Comparison of ENCODE assay signal across 10 cellular contexts in the genomic region with DNA sequence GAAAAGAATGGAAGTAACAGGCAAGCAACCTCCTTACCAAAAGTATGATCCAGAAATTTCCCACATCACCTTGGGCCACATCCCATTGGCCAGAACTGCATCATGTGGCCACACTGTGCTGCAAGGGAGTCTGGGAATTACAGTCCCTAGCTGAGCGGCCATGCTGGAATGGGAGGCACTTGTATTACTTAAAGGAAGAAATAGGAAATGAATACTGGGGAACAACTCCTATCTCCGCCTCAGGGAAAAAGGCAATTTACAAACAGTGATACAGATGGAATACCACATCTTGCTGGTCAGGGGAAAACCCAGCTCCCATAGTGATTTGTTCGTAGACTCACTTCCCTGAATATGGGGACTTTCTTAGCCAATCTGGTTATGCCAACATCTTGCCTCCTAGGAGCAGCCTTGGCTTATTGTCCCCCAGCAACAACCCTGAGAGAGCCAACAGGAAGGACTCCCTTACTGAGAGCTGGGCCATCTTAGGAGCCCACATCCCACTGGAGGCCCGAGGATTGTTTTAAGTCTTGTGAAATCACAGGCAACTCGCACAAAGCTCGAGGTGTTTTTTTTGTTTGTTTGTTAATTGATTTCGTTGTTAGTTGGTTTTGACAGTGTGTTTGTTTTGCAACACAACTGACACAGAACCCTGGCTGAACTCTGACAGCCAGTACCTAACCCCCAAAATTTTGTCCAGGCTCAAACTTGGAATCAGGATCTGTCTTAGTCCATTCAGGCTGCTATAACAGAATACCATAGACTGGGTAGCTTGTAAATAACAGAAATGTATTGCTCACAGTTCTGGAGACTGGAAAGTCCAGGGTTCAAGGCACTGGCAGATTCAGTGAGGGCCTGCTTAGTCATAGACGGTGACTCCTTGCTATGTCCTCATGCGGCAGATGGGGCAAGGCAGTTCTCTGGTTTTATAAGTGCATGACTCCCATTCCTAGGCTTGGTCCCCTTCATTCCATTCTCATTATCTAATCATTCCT. TPM values are rescaled to one million over a fixed set of nuclear protein-coding genes. Genes with fewer than 3 reads are reported as not detected.
A peak's percentile ranks its signal among the peaks of the same experiment; 100 is the strongest.
DNase-seq lines count a peak whose midpoint lies in the region; ATAC-seq and TF ChIP-seq lines count a peak whose summit lies in the region.
"Had no signal": no experiment of that assay in that cellular context is flagged by ENCODE, and none has a peak within 500 bp of the region (broad histone marks: within the 10 kb centered on the region; RNA-seq: fewer than 3 reads in every experiment).

No MANE protein-coding gene starts in this region.

- no peak overlapping the region for H2BK120ac ChIP-seq in trophoblast cell (ENCODE audit: insufficient read depth, low read length, poor library complexity)

- H3K4me2 ChIP-seq in HCT116 (ENCODE audit: low read length) (peak overlapping the region; percentile 54), trophoblast cell (ENCODE audit: low read length) (no peak overlapping the region)

- no peaks in the 10 kb centered on the region for H3K36me3 ChIP-seq in HCT116 (ENCODE audit: control insufficient read depth in 1 of 2, insufficient read depth in 2 of 2, low read length in 2 of 2)
- no peaks in the 10 kb centered on the region for H3K36me3 ChIP-seq in trophoblast cell (ENCODE audit: control insufficient read depth in 1 of 2, insufficient read depth in 2 of 2, low read length in 2 of 2)

- no peaks in the 10 kb centered on the region for H4K20me1 ChIP-seq in HCT116 (ENCODE audit: insufficient read depth)

- no peak overlapping the region for H2AK5ac ChIP-seq in trophoblast cell (ENCODE audit: low read length)

- no peak overlapping the region for H3K23ac ChIP-seq in trophoblast cell (ENCODE audit: low read length)

- H4K8ac ChIP-seq in trophoblast cell (ENCODE audit: low read depth, low read length), result no peak overlapping the region

- H3K14ac ChIP-seq in trophoblast cell (ENCODE audit: low read length), result no peak overlapping the region

- H3K4me1 Mint-ChIP-seq in stimulated activated naive CD8-positive, alpha-beta T cell treated with anti-CD3 and anti-CD28 coated beads, Interleukin-15, amount 100 ng/mL, for 72 hours, result no peaks in the 10 kb centered on the region
- H3K4me1 Mint-ChIP-seq: natural killer cell had no signal

- H3K27me3 ChIP-seq in HCT116 (ENCODE audit: insufficient read depth, low read length), result no peaks in the 10 kb centered on the region
- H3K27me3 ChIP-seq in trophoblast cell (ENCODE audit: insufficient read depth, low read length), result no peaks in the 10 kb centered on the region

- peak; percentile 77 for ATAC-seq in HCT116
- no peak for ATAC-seq in stimulated activated naive CD8-positive, alpha-beta T cell treated with anti-CD3 and anti-CD28 coated beads, Interleukin-15, amount 100 ng/mL, for 72 hours
- ATAC-seq in activated naive CD4-positive, alpha-beta T cell treated with anti-CD3 and anti-CD28 coated beads, Interleukin-2, amount 50 U/mL, for 72 hours, result no peak
- ATAC-seq in omental fat pad (ENCODE audit: low FRiP score), result no peak

- H3K9me2 ChIP-seq in HCT116 (ENCODE audit: insufficient read depth), result no peaks in the 10 kb centered on the region

- no peak overlapping the region for H2BK12ac ChIP-seq in trophoblast cell (ENCODE audit: low read length)

- POLR2A ChIA-PET in HCT116 (lab: Charles Lee), result no interaction called here
- POLR2A ChIA-PET in RWPE1 (lab: Yijun Ruan, JAX; ENCODE audit: low non-redundant PET), result no interaction called here

- H3K4me3 ChIP-seq in HCT116 (replicated peaks in 1 of 2; ENCODE audit: low read depth in 1 of 2, low read length in 2 of 2) (peak overlapping the region in 1 of 2 experiments; percentile 11; a peak in 1 of 4 replicates), fibroblast of mammary gland (ENCODE audit: control insufficient read depth, low read depth, low read length) (no peak overlapping the region), trophoblast cell (ENCODE audit: low read depth, low read length) (no peak overlapping the region)

- no peaks in the 10 kb centered on the region for H3K36me3 Mint-ChIP-seq in activated naive CD4-positive, alpha-beta T cell treated with anti-CD3 and anti-CD28 coated beads, Interleukin-2, amount 50 U/mL, for 72 hours
- H3K36me3 Mint-ChIP-seq: natural killer cell had no signal

- no peak overlapping the region for H2BK5ac ChIP-seq in trophoblast cell (ENCODE audit: low read depth, low read length, poor library complexity)

- peak overlapping the region; percentile 28; the same call in 1 of the 2 replicates for H3K27ac ChIP-seq in HCT116 (ENCODE audit: low read depth, low read length)
- H3K27ac ChIP-seq in RWPE1, result peak overlapping the region; percentile 43; the same call in 1 of the 2 replicates
- no peak overlapping the region for H3K27ac ChIP-seq in trophoblast cell (ENCODE audit: low read depth, low read length)

- H4K91ac ChIP-seq in trophoblast cell (ENCODE audit: low read depth, low read length), result no peak overlapping the region

- H3K9ac ChIP-seq in HCT116 (ENCODE audit: low read length) (peak overlapping the region; percentile 21; the same call in 1 of the 2 replicates), trophoblast cell (ENCODE audit: low read length) (no peak overlapping the region)

- CTCF ChIA-PET in HCT116 (lab: Charles Lee), result no interaction called here
- CTCF ChIA-PET in RWPE1 (lab: Yijun Ruan, JAX), result no interaction called here

- no CpG with 5 or more reads among the region's 9 CpGs for WGBS in trophoblast cell (ENCODE audit: extremely low coverage, insufficient coverage, insufficient read length)

- H3K4me1 ChIP-seq in HCT116 (ENCODE audit: control insufficient read depth in 1 of 2, insufficient read depth in 2 of 2, low read length in 2 of 2) (peaks cover 17 to 55% of the 10 kb centered on the region in 2 experiments), trophoblast cell (ENCODE audit: control insufficient read depth in 1 of 2, insufficient read depth in 2 of 2, low read length in 2 of 2) (no peaks in the 10 kb centered on the region)

- DNase-seq in HCT116 (ENCODE audit: low read depth, low spot score), result no peak
- DNase-seq in RWPE1 (ENCODE audit: low spot score), result peak; percentile 68
- peak; percentile 96 for DNase-seq in fibroblast of mammary gland (ENCODE audit: low read depth)
- peak; percentile 64 to 68 for DNase-seq in trophoblast cell
- DNase-seq in stimulated activated naive CD8-positive, alpha-beta T cell treated with anti-CD3 and anti-CD28 coated beads, Interleukin-15, amount 100 ng/mL, for 72 hours, result no peak
- DNase-seq in activated naive CD4-positive, alpha-beta T cell treated with anti-CD3 and anti-CD28 coated beads, Interleukin-2, amount 50 U/mL, for 72 hours (ENCODE audit: low spot score in 2 of 2), result no peak
- DNase-seq in omental fat pad (ENCODE audit: low spot score), result no peak
- no peak for DNase-seq in stimulated activated naive CD4-positive, alpha-beta T cell (lab: John Stamatoyannopoulos, UW)
- DNase-seq: head of caudate nucleus, natural killer cell had no signal

- no peak overlapping the region for H4K12ac ChIP-seq in trophoblast cell (ENCODE audit: low read depth, low read length)

- no peaks in the 10 kb centered on the region for H3K27me3 Mint-ChIP-seq in stimulated activated naive CD8-positive, alpha-beta T cell treated with anti-CD3 and anti-CD28 coated beads, Interleukin-15, amount 100 ng/mL, for 72 hours

- H3K9me3 ChIP-seq in HCT116 (ENCODE audit: control insufficient read depth in 1 of 2, insufficient read depth in 1 of 2, low read depth in 1 of 2, low read length in 2 of 2), result no peaks in the 10 kb centered on the region; a peak in 1 of 4 replicates
- no peaks in the 10 kb centered on the region for H3K9me3 ChIP-seq in trophoblast cell (ENCODE audit: insufficient read depth, low read depth, low read length)

- no peak for TF ChIP-seq RAD21 in HCT116 (IDR thresholded peaks at IDR 0.05; ENCODE audit: low read depth)

- H3K27ac Mint-ChIP-seq in stimulated activated naive CD8-positive, alpha-beta T cell treated with anti-CD3 and anti-CD28 coated beads, Interleukin-15, amount 100 ng/mL, for 72 hours, result no peak overlapping the region
- H3K27ac Mint-ChIP-seq in activated naive CD4-positive, alpha-beta T cell treated with anti-CD3 and anti-CD28 coated beads, Interleukin-2, amount 50 U/mL, for 72 hours, result no peak overlapping the region
- H3K27ac Mint-ChIP-seq: natural killer cell had no signal

- H3K4ac ChIP-seq in trophoblast cell (ENCODE audit: low read depth, low read length), result no peak overlapping the region

- H3K79me1 ChIP-seq in trophoblast cell (ENCODE audit: low read length), result no peaks in the 10 kb centered on the region

- no peak overlapping the region for H3K18ac ChIP-seq in trophoblast cell (ENCODE audit: low read length)

- H3K79me2 ChIP-seq in HCT116 (ENCODE audit: insufficient read depth, low read length) (no peaks in the 10 kb centered on the region), trophoblast cell (ENCODE audit: control insufficient read depth, insufficient read depth, low read length, poor library complexity) (no peaks in the 10 kb centered on the region)

- BruUV-seq in HCT116 (replicated peaks; lab: Mats Ljungman, UMichigan), result no TSS peak

- TF ChIP-seq CTCF in HCT116 (IDR thresholded peaks at IDR 0.05 in 2 of 3, conservative IDR thresholded peaks at IDR 0.05 in 1 of 3; ENCODE audit: borderline replicate concordance in 1 of 3, insufficient read depth in 1 of 3, low read depth in 2 of 3, low read length in 2 of 3) (no peak), RWPE1 (conservative IDR thresholded peaks at IDR 0.05; ENCODE audit: low read depth) (no peak), fibroblast of mammary gland (conservative IDR thresholded peaks at IDR 0.05; ENCODE audit: control insufficient read depth, insufficient read depth, low read depth, low read length) (no peak), omental fat pad (IDR thresholded peaks at IDR 0.05) (no peak)

- no peaks in the 10 kb centered on the region for H3K9me3 Mint-ChIP-seq in stimulated activated naive CD8-positive, alpha-beta T cell treated with anti-CD3 and anti-CD28 coated beads, Interleukin-15, amount 100 ng/mL, for 72 hours
- H3K9me3 Mint-ChIP-seq in activated naive CD4-positive, alpha-beta T cell treated with anti-CD3 and anti-CD28 coated beads, Interleukin-2, amount 50 U/mL, for 72 hours, result no peaks in the 10 kb centered on the region
- H3K9me3 Mint-ChIP-seq: natural killer cell had no signal

- RAD21 ChIA-PET in HCT116 (lab: Charles Lee; ENCODE audit: low non-redundant PET in 1 of 2, low total read pairs in 2 of 2, uncharacterized antibody in 2 of 2, unreplicated experiment in 2 of 2), result interaction anchor here in 1 of 2 experiments (1.0 kb wide), 1 partner anchor 9 kb away, joined by 4 read pairs; no protein-coding TSS in a partner anchor

- TF ChIP-seq POLR2A in HCT116 (IDR thresholded peaks at IDR 0.05; ENCODE audit: borderline replicate concordance, extremely low read depth, insufficient read depth, insufficient read length), result no peak

- no peak overlapping the region for H2AFZ ChIP-seq in HCT116 (ENCODE audit: low read depth, low read length, poor library complexity, severe bottlenecking)
- H2AFZ ChIP-seq in trophoblast cell (ENCODE audit: insufficient read depth, low read length, poor library complexity), result no peak overlapping the region

- intact Hi-C loops in HCT116 (cut with micrococcal nuclease), result no loop called here

- no peak overlapping the region for H3K4me3 Mint-ChIP-seq in stimulated activated naive CD8-positive, alpha-beta T cell treated with anti-CD3 and anti-CD28 coated beads, Interleukin-15, amount 100 ng/mL, for 72 hours
- H3K4me3 Mint-ChIP-seq: natural killer cell had no signal

RNA-seq across cellular contexts. Expression of a gene that starts 14.9 kb away (rescaled TPM):
- total RNA-seq in HCT116 (2021; ENCODE audit: unreplicated experiment) (28.6 TPM), omental fat pad (10 to 100 TPM in 1 of 4 donors, 1 to 10 TPM in 3; 1.9 to 13.2 (median 2.8) TPM)
- 65.7 and 68.1 TPM in 2 replicates for polyA plus RNA-seq in HCT116 (2012)
- 0.16 and 0.21 TPM in 2 replicates for polyA plus RNA-seq in trophoblast cell (2013)
- not detected for total RNA-seq in activated naive CD4-positive, alpha-beta T cell treated with anti-CD3 and anti-CD28 coated beads, Interleukin-2, amount 50 U/mL, for 72 hours

RNA-seq across cellular contexts. Expression of a gene that starts 29.5 kb away (rescaled TPM):
- 29.4 TPM for total RNA-seq in HCT116 (2021; ENCODE audit: unreplicated experiment)
- 36.5 and 44.2 TPM in 2 replicates for polyA plus RNA-seq in HCT116 (2012)
- 21.6 and 21.9 TPM in 2 replicates for polyA plus RNA-seq in trophoblast cell (2013)
- total RNA-seq in activated naive CD4-positive, alpha-beta T cell treated with anti-CD3 and anti-CD28 coated beads, Interleukin-2, amount 50 U/mL, for 72 hours, result 10 to 100 TPM in 1 of 2 donors, 1 to 10 TPM in 1; 2.5 to 10.6 TPM
- 100 to 1,000 TPM in 2 of 4 donors, 10 to 100 TPM in 2; 71.9 to 132 (median 111) TPM for total RNA-seq in omental fat pad

RNA-seq across cellular contexts. Expression of a gene that starts 51.4 kb away (rescaled TPM):
- total RNA-seq in HCT116 (2021; ENCODE audit: unreplicated experiment) (not detected), omental fat pad (1 to 10 TPM in 1 of 4 donors, under 1 TPM in 3; 0.31 to 2.2 (median 0.70) TPM)
- polyA plus RNA-seq in HCT116 (2012), result not detected in 2 replicates
- 0.01 and 0.03 TPM in 2 replicates for polyA plus RNA-seq in trophoblast cell (2013)
- total RNA-seq in activated naive CD4-positive, alpha-beta T cell treated with anti-CD3 and anti-CD28 coated beads, Interleukin-2, amount 50 U/mL, for 72 hours, result not detected
- total RNA-seq: natural killer cell had no signal

RNA-seq across cellular contexts. Expression of a gene that starts 57.4 kb away (rescaled TPM):
- total RNA-seq in HCT116 (2021; ENCODE audit: unreplicated experiment), result 387 TPM
- polyA plus RNA-seq in HCT116 (2012), result 439 and 445 TPM in 2 replicates
- polyA plus RNA-seq in trophoblast cell (2013), result 241 and 250 TPM in 2 replicates
- total RNA-seq in activated naive CD4-positive, alpha-beta T cell treated with anti-CD3 and anti-CD28 coated beads, Interleukin-2, amount 50 U/mL, for 72 hours, result 100 to 1,000 TPM; 140 to 184 TPM
- total RNA-seq in omental fat pad, result 100 to 1,000 TPM; 119 to 155 (median 141) TPM

Comparison
In these comparisons a context has a peak if more than half of its experiments do, and no peak if none do; other contexts are left out.
1. DNase-seq: peak in RWPE1 (single experiment), fibroblast of mammary gland (single experiment) and trophoblast cell (2 of 2); none in HCT116 (single experiment), stimulated activated naive CD8-positive, alpha-beta T cell treated with anti-CD3 and anti-CD28 coated beads, Interleukin-15, amount 100 ng/mL, for 72 hours (0 of 2), activated naive CD4-positive, alpha-beta T cell treated with anti-CD3 and anti-CD28 coated beads, Interleukin-2, amount 50 U/mL, for 72 hours (0 of 2), omental fat pad (single experiment) and stimulated activated naive CD4-positive, alpha-beta T cell (0 of 6).